12 cellular contexts compared by ENCODE assay signal in genomic region chr1:47679826-47680225, GRCh38.
"Had no signal": no experiment of that assay in that cellular context is flagged by ENCODE, and none has a peak within 500 bp of the region (broad histone marks: within the 10 kb centered on the region; RNA-seq: fewer than 3 reads in every experiment).

No MANE protein-coding gene starts in this region.

- H3K9me3 Mint-ChIP-seq: activated CD8-positive, alpha-beta T cell treated with anti-CD3 and anti-CD28 coated beads for 36 hours; activated naive CD4-positive, alpha-beta T cell treated with anti-CD3 and anti-CD28 coated beads, Interleukin-2, amount 10 ng/mL, durations not matched to agents 7 days and 5 days; activated T-helper 17 cell treated with anti-CD3 and anti-CD28 coated beads, Interleukin-2, amount 50 U/mL, for 72 hours; WTC11 had no signal

- H3K4me3 Mint-ChIP-seq: activated CD8-positive, alpha-beta T cell treated with anti-CD3 and anti-CD28 coated beads for 36 hours; activated naive CD4-positive, alpha-beta T cell treated with anti-CD3 and anti-CD28 coated beads, Interleukin-2, amount 10 ng/mL, durations not matched to agents 7 days and 5 days; activated T-helper 17 cell treated with anti-CD3 and anti-CD28 coated beads, Interleukin-2, amount 50 U/mL, for 72 hours; WTC11 had no signal

- DNase-seq: activated CD4-positive, alpha-beta T cell treated with anti-CD3 and anti-CD28 coated beads for 48 hours; activated CD8-positive, alpha-beta T cell treated with anti-CD3 and anti-CD28 coated beads for 36 hours; activated naive CD4-positive, alpha-beta T cell treated with anti-CD3 and anti-CD28 coated beads, Interleukin-2, amount 10 ng/mL, durations not matched to agents 7 days and 5 days; mesendoderm; stimulated activated naive CD4-positive, alpha-beta T cell; substantia nigra; T-helper 2 cell; trophoblast cell had no signal

- H3K27ac Mint-ChIP-seq: activated CD8-positive, alpha-beta T cell treated with anti-CD3 and anti-CD28 coated beads for 36 hours; activated naive CD4-positive, alpha-beta T cell treated with anti-CD3 and anti-CD28 coated beads, Interleukin-2, amount 10 ng/mL, durations not matched to agents 7 days and 5 days; activated T-helper 17 cell treated with anti-CD3 and anti-CD28 coated beads, Interleukin-2, amount 50 U/mL, for 72 hours; WTC11 had no signal

- H3K4me3 ChIP-seq: ascending aorta, esophagus muscularis mucosa had no signal

- H3K36me3 Mint-ChIP-seq: activated naive CD4-positive, alpha-beta T cell treated with anti-CD3 and anti-CD28 coated beads, Interleukin-2, amount 10 ng/mL, durations not matched to agents 7 days and 5 days; WTC11 had no signal

- H3K4me1 Mint-ChIP-seq: activated naive CD4-positive, alpha-beta T cell treated with anti-CD3 and anti-CD28 coated beads, Interleukin-2, amount 10 ng/mL, durations not matched to agents 7 days and 5 days; activated T-helper 17 cell treated with anti-CD3 and anti-CD28 coated beads, Interleukin-2, amount 50 U/mL, for 72 hours had no signal

- H3K27ac ChIP-seq: esophagus muscularis mucosa had no signal

- ATAC-seq: activated CD8-positive, alpha-beta T cell treated with anti-CD3 and anti-CD28 coated beads for 36 hours; activated T-helper 17 cell treated with anti-CD3 and anti-CD28 coated beads, Interleukin-2, amount 50 U/mL, for 72 hours; WTC11 had no signal
